ENCODE assay signal across 17 cellular contexts in the genomic region with DNA sequence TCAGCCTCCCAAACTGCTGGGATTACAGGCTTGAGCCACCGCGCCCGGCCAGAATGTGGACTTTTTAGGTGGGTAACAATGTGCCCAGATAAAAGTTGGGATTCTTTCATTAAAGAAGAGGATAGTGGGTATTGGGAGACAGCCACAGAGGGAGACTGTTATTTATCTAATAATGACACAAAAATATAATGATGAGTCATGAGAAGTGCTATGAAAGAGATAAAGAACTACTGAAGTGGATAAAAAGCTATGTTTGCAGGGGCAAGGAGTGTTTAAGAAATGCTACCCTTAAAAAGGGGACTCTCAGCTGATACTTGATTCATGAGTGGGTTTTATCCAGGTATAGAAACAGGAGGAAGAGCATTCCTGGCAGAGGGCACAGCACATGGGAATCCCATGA.
DNase-seq lines count a peak whose midpoint lies in the region; ATAC-seq, FAIRE-seq and TF ChIP-seq lines count a peak whose summit lies in the region.
"Had no signal": no experiment of that assay in that cellular context is flagged by ENCODE, and none has a peak within 500 bp of the region (broad histone marks: within the 10 kb centered on the region; RNA-seq: fewer than 3 reads in every experiment).

No MANE protein-coding gene starts in this region.

- dilution Hi-C loops in IMR-90 (cut with HindIII; ENCODE audit: low sequenced_read_pairs, unreplicated experiment) = no loop called here

- H3K27me3 Mint-ChIP-seq in MCF 10A (ENCODE audit: insufficient read depth, unreplicated experiment) = no peaks in the 10 kb centered on the region

- H3K4me1 ChIP-seq in A549 (no peaks in the 10 kb centered on the region), IMR-90 (ENCODE audit: control insufficient read depth, insufficient read depth, low read length) (peaks cover 6% of the 10 kb centered on the region; the same call in 1 of the 2 replicates), upper lobe of right lung (peaks cover 12% of the 10 kb centered on the region)

- no peak overlapping the region for H3K27ac Mint-ChIP-seq in MCF 10A (ENCODE audit: low read depth, unreplicated experiment)
- H3K27ac Mint-ChIP-seq: CD4-positive, alpha-beta T cell had no signal

- no peak for FAIRE-seq in A549 (lab: Jason Lieb, UNC)
- FAIRE-seq: A204.1, D721Med, G401.6, GM12891, GM19239 had no signal

- CTCF ChIA-PET in A549 (lab: Yijun Ruan, JAX) = interaction anchor here (1.1 to 1.4 kb wide), 2 partner anchors 13 to 585 kb away, joined by 3 to 4 read pairs; no protein-coding TSS in a partner anchor
- CTCF ChIA-PET in IMR-90 (lab: Yijun Ruan, JAX) = interaction anchor here (0.5 kb wide), 1 partner anchor 108 kb away, joined by 6 read pairs; no protein-coding TSS in a partner anchor
- CTCF ChIA-PET in MCF 10A (lab: Yijun Ruan, JAX) = interaction anchor here (0.5 to 0.7 kb wide), 3 partner anchors 152 to 501 kb away, joined by 3 to 4 read pairs (median 3); no protein-coding TSS in a partner anchor

- no peak overlapping the region for H2AK9ac ChIP-seq in IMR-90 (replicated peaks; ENCODE audit: low read depth, low read length, poor library complexity)

- H3K9me3 Mint-ChIP-seq in MCF 10A (ENCODE audit: unreplicated experiment) = no peaks in the 10 kb centered on the region
- H3K9me3 Mint-ChIP-seq: CD4-positive, alpha-beta T cell had no signal

- in situ Hi-C loops in IMR-90 (cut with MboI; ENCODE audit: low sequenced_read_pairs) = loop anchor here (25.0 kb wide), 1 partner anchor 480 kb away; no protein-coding TSS in a partner anchor

- no peak overlapping the region for H3K4me3 Mint-ChIP-seq in MCF 10A (ENCODE audit: unreplicated experiment)
- H3K4me3 Mint-ChIP-seq: CD4-positive, alpha-beta T cell had no signal

- BruUV-seq in IMR-90 (replicated peaks; lab: Mats Ljungman, UMichigan) = no TSS peak
- no TSS peak for BruUV-seq in MCF 10A (replicated peaks; lab: Mats Ljungman, UMichigan)

- POLR2A ChIA-PET in A549 (lab: Yijun Ruan, JAX) = no interaction called here
- POLR2A ChIA-PET in IMR-90 (lab: Charles Lee; ENCODE audit: unreplicated experiment) = interaction anchor here (0.6 kb wide), 1 partner anchor 17 kb away, joined by 3 read pairs; no protein-coding TSS in a partner anchor
- POLR2A ChIA-PET in MCF 10A (lab: Yijun Ruan, JAX) = interaction anchor here (0.7 kb wide), 1 partner anchor 207 kb away, joined by 3 read pairs; no protein-coding TSS in a partner anchor

- DNase-seq in A549 (ENCODE audit: low read depth in 1 of 2, low spot score in 1 of 2) = no peak
- no peak for DNase-seq in IMR-90
- peak; percentile 6 to 12 for DNase-seq in erythroblast (lab: John Stamatoyannopoulos, UW)
- no peak for DNase-seq in upper lobe of right lung
- no peak for DNase-seq in amygdala (lab: John Stamatoyannopoulos, UW)
- no peak for DNase-seq in MCF 10A (ENCODE audit: unreplicated experiment)
- DNase-seq: AML-193; Caco-2; CD4-positive, alpha-beta T cell; GM23248 had no signal

- H4K91ac ChIP-seq in IMR-90 (ENCODE audit: insufficient read depth, low read depth, low read length) = no peak overlapping the region

- no peak overlapping the region for H4K5ac ChIP-seq in IMR-90 (ENCODE audit: low read depth, low read length)

- TF ChIP-seq CTCF in A549 (IDR thresholded peaks at IDR 0.05) = no peak
- TF ChIP-seq CTCF in IMR-90 (conservative IDR thresholded peaks at IDR 0.05; ENCODE audit: low read depth, low read length) = no peak
- TF ChIP-seq CTCF in upper lobe of right lung (IDR thresholded peaks at IDR 0.05) = no peak
- no peak for TF ChIP-seq CTCF in MCF 10A (IDR thresholded peaks at IDR 0.05; ENCODE audit: unreplicated experiment)

- no peaks in the 10 kb centered on the region for H4K20me1 ChIP-seq in IMR-90 (ENCODE audit: insufficient read depth, low read length)

- H2AK5ac ChIP-seq in IMR-90 (ENCODE audit: low read depth, low read length) = no peak overlapping the region

- intact Hi-C loops in IMR-90 (cut with micrococcal nuclease) (no loop called here), upper lobe of right lung (cut with DNase I) (no loop called here), MCF 10A (cut with micrococcal nuclease) (no loop called here)

- H3K14ac ChIP-seq in IMR-90 (replicated peaks; ENCODE audit: low read depth, low read length) = no peak overlapping the region

- TF ChIP-seq POLR2A in A549 (IDR thresholded peaks at IDR 0.05; ENCODE audit: low read length) (no peak), IMR-90 (IDR thresholded peaks at IDR 0.05; ENCODE audit: low read depth, low read length) (no peak), erythroblast (IDR thresholded peaks at IDR 0.05; ENCODE audit: low read length) (no peak)

- no peak for TF ChIP-seq RAD21 in A549 (conservative IDR thresholded peaks at IDR 0.05 in 1 of 2, IDR thresholded peaks at IDR 0.05 in 1 of 2)
- TF ChIP-seq RAD21 in IMR-90 (IDR thresholded peaks at IDR 0.05; ENCODE audit: low read length) = no peak

- H3K79me1 ChIP-seq in IMR-90 (ENCODE audit: low read depth in 1 of 2, low read length in 2 of 2) = no peaks in the 10 kb centered on the region

- no peak overlapping the region for H2BK15ac ChIP-seq in IMR-90 (ENCODE audit: low read depth, low read length)

- H3K27me3 ChIP-seq in IMR-90 (ENCODE audit: control insufficient read depth, insufficient read depth, low read length) (peaks cover 8% of the 10 kb centered on the region), upper lobe of right lung (no peaks in the 10 kb centered on the region)

- no peak overlapping the region for H3K4me3 ChIP-seq in A549
- H3K4me3 ChIP-seq in IMR-90 (ENCODE audit: insufficient read depth, low read depth, low read length) = no peak overlapping the region
- no peak overlapping the region for H3K4me3 ChIP-seq in upper lobe of right lung
- H3K4me3 ChIP-seq: GM23248, HAP-1 had no signal

- H3K4me2 ChIP-seq in A549 (no peak overlapping the region), IMR-90 (ENCODE audit: low read depth, low read length) (no peak overlapping the region)

- WGBS in A549 (ENCODE audit: missing lambda C conversion rate) = 95% methylated on average over 3 of the region's 3 CpGs
- no CpG with 5 or more reads among the region's 3 CpGs for WGBS in IMR-90 (ENCODE audit: extremely low coverage in 2 of 2, insufficient read length in 1 of 2), 2 experiments

- no peak overlapping the region for H2BK20ac ChIP-seq in IMR-90 (ENCODE audit: low read depth, low read length)

- H3K9me3 ChIP-seq in A549 (no peaks in the 10 kb centered on the region), IMR-90 (ENCODE audit: control insufficient read depth, insufficient read depth, low read length) (peaks cover 3% of the 10 kb centered on the region), upper lobe of right lung (no peaks in the 10 kb centered on the region)
- H3K9me3 ChIP-seq: Caco-2, HAP-1 had no signal

- no peak overlapping the region for H3K9ac ChIP-seq in IMR-90 (ENCODE audit: low read depth, low read length)
- H3K9ac ChIP-seq: GM23248 had no signal

- no peaks in the 10 kb centered on the region for H3K4me1 Mint-ChIP-seq in MCF 10A (ENCODE audit: insufficient read depth, unreplicated experiment)

- no peaks in the 10 kb centered on the region for H3K36me3 Mint-ChIP-seq in MCF 10A (ENCODE audit: insufficient read depth, unreplicated experiment)

- H2AFZ ChIP-seq in IMR-90 (replicated peaks; ENCODE audit: low read length, poor library complexity) = no peak overlapping the region
- H2AFZ ChIP-seq: GM23248 had no signal

- H3K9me1 ChIP-seq in IMR-90 (ENCODE audit: insufficient read depth, low read length) = no peaks in the 10 kb centered on the region

- H3K36me3 ChIP-seq in IMR-90 (ENCODE audit: control insufficient read depth, insufficient read depth, low read length) (no peaks in the 10 kb centered on the region), upper lobe of right lung (no peaks in the 10 kb centered on the region)
- H3K36me3 ChIP-seq: HAP-1 had no signal

- no peak for TF ChIP-seq EP300 in A549 (IDR thresholded peaks at IDR 0.05)

- no peak overlapping the region for H3K23ac ChIP-seq in IMR-90 (ENCODE audit: low read depth, low read length)

- H2BK5ac ChIP-seq in IMR-90 (ENCODE audit: low read depth, low read length, poor library complexity, severe bottlenecking) = no peak overlapping the region

- no peak overlapping the region for H3K56ac ChIP-seq in IMR-90 (ENCODE audit: extremely low read depth, insufficient read depth, low read length)

- no peak overlapping the region for H3K27ac ChIP-seq in A549
- no peak overlapping the region for H3K27ac ChIP-seq in IMR-90 (ENCODE audit: insufficient read depth, low read length)
- H3K27ac ChIP-seq in upper lobe of right lung = peak overlapping the region; percentile 48
- H3K27ac ChIP-seq: C4-2B, GM23248 had no signal

- H3K4ac ChIP-seq in IMR-90 (ENCODE audit: low read depth, low read length) = no peak overlapping the region

- H3K18ac ChIP-seq in IMR-90 (ENCODE audit: low read depth, low read length) = no peak overlapping the region

- H2BK120ac ChIP-seq in IMR-90 (ENCODE audit: low read depth, low read length) = no peak overlapping the region

- ATAC-seq in A549 = no peak
- ATAC-seq in IMR-90 (ENCODE audit: low read depth) = no peak
- ATAC-seq in upper lobe of right lung = no peak

- H4K8ac ChIP-seq in IMR-90 (ENCODE audit: low read depth in 2 of 2, low read length in 2 of 2) = no peak overlapping the region

TF ChIP-seq in A549, 52 proteins besides CTCF, POLR2A, EP300 and RAD21 (continues in another document):
- TF ChIP-seq HOXA7 (CRISPR knock-in tag; IDR thresholded peaks at IDR 0.05) (no peak), SMC3 (IDR thresholded peaks at IDR 0.05) (no peak), NFE2L2 (conservative IDR thresholded peaks at IDR 0.05; ENCODE audit: low read length) (no peak)

TF ChIP-seq in IMR-90, 13 proteins besides CTCF, POLR2A, EP300 and RAD21 (continues in another document):
- no peak for TF ChIP-seq MXI1 (IDR thresholded peaks at IDR 0.05; ENCODE audit: borderline replicate concordance, low read depth, low read length)
- no peak for TF ChIP-seq FOS (IDR thresholded peaks at IDR 0.05; ENCODE audit: low read depth, low read length)
- no peak for TF ChIP-seq SMC3 (IDR thresholded peaks at IDR 0.05; ENCODE audit: low read depth, low read length)
- no peak for TF ChIP-seq BHLHE40 (IDR thresholded peaks at IDR 0.05; ENCODE audit: low read depth, low read length)
- TF ChIP-seq MAFK (IDR thresholded peaks at IDR 0.05; ENCODE audit: low read depth, low read length) = peak; percentile 39; the same call in 1 of the 2 replicates
- TF ChIP-seq NFE2L2 (IDR thresholded peaks at IDR 0.05; ENCODE audit: low read depth, low read length) = 0 out of 2 replicates have a peak, but pooled peaks have one; percentile 36
- TF ChIP-seq CEBPB (IDR thresholded peaks at IDR 0.05; ENCODE audit: low read depth, low read length) = no peak
- TF ChIP-seq, protein P1, sequence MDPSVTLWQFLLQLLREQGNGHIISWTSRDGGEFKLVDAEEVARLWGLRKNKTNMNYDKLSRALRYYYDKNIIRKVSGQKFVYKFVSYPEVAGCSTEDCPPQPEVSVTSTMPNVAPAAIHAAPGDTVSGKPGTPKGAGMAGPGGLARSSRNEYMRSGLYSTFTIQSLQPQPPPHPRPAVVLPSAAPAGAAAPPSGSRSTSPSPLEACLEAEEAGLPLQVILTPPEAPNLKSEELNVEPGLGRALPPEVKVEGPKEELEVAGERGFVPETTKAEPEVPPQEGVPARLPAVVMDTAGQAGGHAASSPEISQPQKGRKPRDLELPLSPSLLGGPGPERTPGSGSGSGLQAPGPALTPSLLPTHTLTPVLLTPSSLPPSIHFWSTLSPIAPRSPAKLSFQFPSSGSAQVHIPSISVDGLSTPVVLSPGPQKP (IDR thresholded peaks at IDR 0.05; ENCODE audit: borderline replicate concordance, low read depth, low read length) = no peak

Comparison
In these comparisons a context has a peak if more than half of its experiments do, and no peak if none do; other contexts are left out.
1. DNase-seq: peak in erythroblast (2 of 2); none in A549 (0 of 2), IMR-90 (single experiment), upper lobe of right lung (single experiment), amygdala (0 of 56) and MCF 10A (single experiment).